ENCODE assay signal across 8 cellular contexts in genomic region chr17:4939804-4940624, GRCh38. TPM values are rescaled to one million over a fixed set of nuclear protein-coding genes. Genes with fewer than 3 reads are reported as not detected.
DNase-seq lines count a peak whose midpoint lies in the region; ATAC-seq lines count a peak whose summit lies in the region.

TSS of gene RNF167 (plus strand) at chr17:4940268. CDS start at chr17:4940910, 642 bp downstream.
A gene with protein sequence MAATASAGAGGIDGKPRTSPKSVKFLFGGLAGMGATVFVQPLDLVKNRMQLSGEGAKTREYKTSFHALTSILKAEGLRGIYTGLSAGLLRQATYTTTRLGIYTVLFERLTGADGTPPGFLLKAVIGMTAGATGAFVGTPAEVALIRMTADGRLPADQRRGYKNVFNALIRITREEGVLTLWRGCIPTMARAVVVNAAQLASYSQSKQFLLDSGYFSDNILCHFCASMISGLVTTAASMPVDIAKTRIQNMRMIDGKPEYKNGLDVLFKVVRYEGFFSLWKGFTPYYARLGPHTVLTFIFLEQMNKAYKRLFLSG (minus strand): TSS chr17:4940046. CDS start chr17:4939910, 136 bp downstream.

- H3K9me3 ChIP-seq in effector memory CD4-positive, alpha-beta T cell (ENCODE audit: control insufficient read depth, low read length), result no peaks in the 10 kb centered on the region

- H3K36me3 ChIP-seq in effector memory CD4-positive, alpha-beta T cell (ENCODE audit: control insufficient read depth, insufficient read depth, low read length), result peaks cover 42% of the 10 kb centered on the region

- peak; percentile 97 for DNase-seq in COLO668 (lab: John Stamatoyannopoulos, UW; ENCODE audit: unreplicated experiment)
- peak; percentile 99 for DNase-seq in HT1080 (ENCODE audit: low read depth)
- DNase-seq in NOMO-1 treated with DMSO at 0.1 percent for 48 hours (lab: John Stamatoyannopoulos, UW; ENCODE audit: unreplicated experiment), result peak; percentile 100
- peak; percentile 88 to 95 for DNase-seq in activated CD8-positive, alpha-beta memory T cell treated with anti-CD3 and anti-CD28 coated beads for 4 hours (ENCODE audit: low read depth in 2 of 2)
- peak; percentile 92 to 96 (median 94) for DNase-seq in effector memory CD4-positive, alpha-beta T cell
- DNase-seq in lung microvascular endothelial cell (ENCODE audit: low read depth in 2 of 2), result peak; percentile 100
- DNase-seq in stimulated activated CD4-positive, alpha-beta T cell treated with anti-CD3 and anti-CD28 coated beads, TNF-alpha, amount 100 ng/mL, for 48 hours (ENCODE audit: low read depth in 3 of 3), result peak; percentile 89 to 96 (median 94)

- ATAC-seq in GM21360 (IDR thresholded peaks at IDR 0.05; ENCODE audit: unreplicated experiment), result peak; percentile 72

- peaks cover 43% of the 10 kb centered on the region for H3K4me1 ChIP-seq in effector memory CD4-positive, alpha-beta T cell (ENCODE audit: control insufficient read depth, insufficient read depth, low read length, poor library complexity, severe bottlenecking)

- peak within 1 kb of the TSS; percentile 94 for H3K4me3 ChIP-seq in effector memory CD4-positive, alpha-beta T cell (ENCODE audit: insufficient read depth, low read depth, low read length, poor library complexity, severe bottlenecking)

- no peaks in the 10 kb centered on the region for H3K27me3 ChIP-seq in effector memory CD4-positive, alpha-beta T cell (replicated peaks; ENCODE audit: control insufficient read depth, insufficient read depth, low read length, poor library complexity, severe bottlenecking)

- H3K27ac ChIP-seq in effector memory CD4-positive, alpha-beta T cell (ENCODE audit: insufficient read depth, low read length, poor library complexity, severe bottlenecking), result peak within 1 kb of the TSS; percentile 93

RNA-seq across cellular contexts. Expression of gene RNF167, which starts in this region (rescaled TPM):
- total RNA-seq in HT1080 (2014; rRNA removed; shearing (Covaris generic)), result 70.0 and 95.7 TPM in 2 replicates
- polyA plus RNA-seq in HT1080 (2015; cell fraction: cytosol; rRNA removed), result 95.4 and 101 TPM in 2 replicates
- 86.4 and 95.5 TPM in 2 replicates for polyA plus RNA-seq in HT1080 (2015; cell fraction: nucleus; rRNA removed)
- total RNA-seq in lung microvascular endothelial cell, result 13.5 and 23.2 TPM in 2 replicates

RNA-seq across cellular contexts. Expression of the second gene that starts in this region (rescaled TPM):
- 103 and 112 TPM in 2 replicates for total RNA-seq in HT1080 (2014; rRNA removed; shearing (Covaris generic))
- 57.2 and 69.9 TPM in 2 replicates for polyA plus RNA-seq in HT1080 (2015; cell fraction: cytosol; rRNA removed)
- 36.1 and 44.7 TPM in 2 replicates for polyA plus RNA-seq in HT1080 (2015; cell fraction: nucleus; rRNA removed)
- 38.4 and 57.3 TPM in 2 replicates for total RNA-seq in lung microvascular endothelial cell

Comparison
In these comparisons a context has a peak if more than half of its experiments do, and no peak if none do; other contexts are left out.
1. Peak in every context shown above with its lines: DNase-seq, ATAC-seq, H3K4me3 ChIP-seq and H3K27ac ChIP-seq.